Comparison of ENCODE assay signal across 8 cellular contexts in the genomic region with DNA sequence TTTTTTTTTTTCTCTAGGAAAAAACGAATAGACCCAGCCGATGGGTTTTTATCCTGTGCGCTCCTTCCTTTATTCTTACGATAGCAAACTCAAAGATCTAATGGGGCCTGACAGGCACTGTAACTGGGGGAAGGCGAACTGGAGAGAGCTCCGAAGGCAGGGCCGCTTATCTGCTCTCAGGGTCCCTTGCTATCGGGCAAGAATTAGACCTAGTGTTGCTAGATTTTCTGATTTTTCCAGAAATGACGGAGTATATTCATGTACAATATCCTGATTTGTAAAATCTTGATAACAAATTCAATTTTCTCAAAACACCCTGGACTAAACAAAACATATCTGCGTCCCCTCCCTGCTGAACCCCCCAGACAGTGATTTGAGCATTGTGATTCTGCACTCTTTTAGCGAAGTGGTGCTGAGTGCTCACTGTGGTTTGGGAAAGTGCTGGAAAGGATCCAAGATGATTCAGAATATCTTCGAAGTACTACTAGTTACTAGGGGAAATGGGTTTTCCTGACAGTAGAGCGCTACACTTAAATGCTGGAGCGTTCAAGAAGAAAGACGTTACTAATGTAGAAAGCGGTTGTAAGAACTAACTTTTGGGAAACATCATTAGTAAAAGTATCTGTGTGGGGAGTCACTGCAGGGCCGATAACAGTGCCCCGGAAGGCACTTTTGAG. TPM values are rescaled to one million over a fixed set of nuclear protein-coding genes. Genes with fewer than 3 reads are reported as not detected.
DNase-seq lines count a peak whose midpoint lies in the region; ATAC-seq, FAIRE-seq and TF ChIP-seq lines count a peak whose summit lies in the region.

No MANE protein-coding gene starts in this region.

- peaks cover 39% of the 10 kb centered on the region for H3K27me3 Mint-ChIP-seq in brain

- peak overlapping the region; percentile 87 to 95 (median 92) for H3K4me3 Mint-ChIP-seq in brain

- FAIRE-seq in kidney (lab: Jason Lieb, UNC) = no peak

- H3K4me3 ChIP-seq in AG10803 (ENCODE audit: low read length) (peak overlapping the region; percentile 70), HUES64 (ENCODE audit: low read length) (peak overlapping the region; percentile 69), kidney (ENCODE audit: low read length in 2 of 2) (peak overlapping the region; percentile 39 to 57), stomach smooth muscle (ENCODE audit: low read length in 2 of 2) (peak overlapping the region; percentile 73 to 88)

- no peaks in the 10 kb centered on the region for H3K36me3 Mint-ChIP-seq in brain

- H3K4me1 Mint-ChIP-seq in brain = peaks cover 24% of the 10 kb centered on the region

- H3K4me1 ChIP-seq in HUES64 (ENCODE audit: insufficient read depth, low read length) = peaks cover 25% of the 10 kb centered on the region
- peaks cover 0 to 7% of the 10 kb centered on the region in 2 donors for H3K4me1 ChIP-seq in kidney (ENCODE audit: control insufficient read depth in 1 of 2, insufficient read depth in 1 of 2, low read depth in 1 of 2, low read length in 2 of 2)
- H3K4me1 ChIP-seq in stomach smooth muscle (ENCODE audit: control insufficient read depth, insufficient read depth, low read length) = peaks cover 16% of the 10 kb centered on the region

- TF ChIP-seq CTCF in AG10803 (conservative IDR thresholded peaks at IDR 0.05; ENCODE audit: low read length) = no peak
- TF ChIP-seq CTCF in brain (conservative IDR thresholded peaks at IDR 0.05) = no peak
- no peak for TF ChIP-seq CTCF in kidney (IDR thresholded peaks at IDR 0.05; ENCODE audit: borderline replicate concordance, extremely low read depth, insufficient read depth)

- H3K9me3 Mint-ChIP-seq in brain = peaks cover 0 to 3% (median 0%) of the 10 kb centered on the region in 5 experiments

- H3K36me3 ChIP-seq in HUES64 (ENCODE audit: insufficient read depth, low read length) (no peaks in the 10 kb centered on the region), kidney (ENCODE audit: control insufficient read depth in 1 of 2, insufficient read depth in 2 of 2, low read length in 2 of 2) (no peaks in the 10 kb centered on the region), stomach smooth muscle (ENCODE audit: control insufficient read depth in 2 of 2, insufficient read depth in 2 of 2, low read length in 2 of 2) (no peaks in the 10 kb centered on the region)

- H3K27ac Mint-ChIP-seq in brain = peak overlapping the region; percentile 7 to 80 (median 64)

- H3K9me3 ChIP-seq in HUES64 (ENCODE audit: insufficient read depth, low read depth, low read length) (no peaks in the 10 kb centered on the region), kidney (ENCODE audit: control insufficient read depth in 1 of 2, low read length in 2 of 2) (no peaks in the 10 kb centered on the region), stomach smooth muscle (ENCODE audit: control insufficient read depth in 2 of 2, low read length in 2 of 2) (no peaks in the 10 kb centered on the region)

- H3K27ac ChIP-seq in HUES64 (ENCODE audit: low read depth, low read length) (no peak overlapping the region), kidney (ENCODE audit: low read depth in 2 of 2, low read length in 2 of 2) (peak overlapping the region in 1 of 2 donors; percentile 23), stomach smooth muscle (ENCODE audit: low read length) (peak overlapping the region; percentile 68)

- DNase-seq in AG10803 (ENCODE audit: low read depth) (peak; percentile 75), kidney (no peak)

- ATAC-seq in HG02610 (IDR thresholded peaks at IDR 0.05; ENCODE audit: unreplicated experiment) (no peak), GM21367 (IDR thresholded peaks at IDR 0.05; ENCODE audit: unreplicated experiment) (no peak), HG03520 (IDR thresholded peaks at IDR 0.05; ENCODE audit: unreplicated experiment) (no peak)

- H3K9ac ChIP-seq in HUES64 (ENCODE audit: low read depth, low read length) = peak overlapping the region; percentile 71; the same call in 1 of the 2 replicates
- H3K9ac ChIP-seq in kidney (ENCODE audit: low read length in 2 of 2) = peak overlapping the region in 1 of 2 donors; percentile 4
- H3K9ac ChIP-seq in stomach smooth muscle (ENCODE audit: low read length in 2 of 2) = peak overlapping the region; percentile 69 to 77

- intact Hi-C loops in kidney (cut with DNase I) = no loop called here

- WGBS in HUES64 = 38% methylated on average over 17 of the region's 18 CpGs

- H3K27me3 ChIP-seq in HUES64 (ENCODE audit: insufficient read depth, low read length) = peaks cover 70% of the 10 kb centered on the region
- no peaks in the 10 kb centered on the region for H3K27me3 ChIP-seq in stomach smooth muscle (ENCODE audit: control insufficient read depth in 1 of 2, insufficient read depth in 2 of 2, low read length in 2 of 2)

RNA-seq across cellular contexts. Expression of gene STXBP6, which starts 0.7 kb away (rescaled TPM):
- 5.5 TPM for polyA plus RNA-seq in HUES64 (2013, experiment 1 of 2)
- polyA plus RNA-seq in HUES64 (2013, experiment 2 of 2) = 4.4 TPM
- 5.4 TPM for polyA plus RNA-seq in brain (ENCODE audit: insufficient read depth, low read depth, low replicate concordance)
- 3.9 TPM for total RNA-seq in kidney
- polyA plus RNA-seq in kidney (ENCODE audit: insufficient read depth, low read depth, low replicate concordance) = 2.8 TPM
